12 cellular contexts compared by ENCODE assay signal in the genomic region with DNA sequence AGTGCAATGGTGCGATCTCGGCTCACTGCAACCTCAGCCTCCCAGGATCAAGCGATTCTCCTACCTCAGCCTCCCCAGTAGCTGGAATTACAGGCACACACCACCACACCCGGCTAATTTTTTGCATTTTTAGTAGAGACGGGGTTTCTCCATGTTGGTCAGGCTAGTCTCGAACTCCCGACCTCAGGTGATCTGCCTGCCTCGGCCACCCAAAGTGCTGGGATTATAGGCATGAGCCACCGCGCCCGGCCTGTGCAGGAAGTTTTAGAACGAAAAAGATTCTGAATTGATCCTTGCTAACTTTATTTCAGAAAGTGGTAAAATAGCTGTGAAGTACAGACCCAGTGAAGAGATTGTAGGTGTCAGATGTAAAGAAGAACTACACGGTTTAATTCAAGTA. TPM values are rescaled to one million over a fixed set of nuclear protein-coding genes. Genes with fewer than 3 reads are reported as not detected.
DNase-seq lines count a peak whose midpoint lies in the region; ATAC-seq and TF ChIP-seq lines count a peak whose summit lies in the region.
"Not testable (repeated sequence)": the region's sequence is repeated elsewhere in the genome, so short reads cannot be mapped to it uniquely, and the experiment has no call there.
"Had no signal": no experiment of that assay in that cellular context is flagged by ENCODE, and none has a peak within 500 bp of the region (broad histone marks: within the 10 kb centered on the region; RNA-seq: fewer than 3 reads in every experiment).

No MANE protein-coding gene starts in this region.

- not testable (repeated sequence) for TF ChIP-seq EP300 in SK-N-SH (IDR thresholded peaks at IDR 0.05; ENCODE audit: borderline replicate concordance in 1 of 2, low read depth in 1 of 2, low read length in 1 of 2)

- not testable (repeated sequence) for TF ChIP-seq POLR2A in HCT116 (IDR thresholded peaks at IDR 0.05; ENCODE audit: borderline replicate concordance, extremely low read depth, insufficient read depth, insufficient read length)

- not testable (repeated sequence) for TF ChIP-seq CTCF in HCT116 (IDR thresholded peaks at IDR 0.05 in 2 of 3, conservative IDR thresholded peaks at IDR 0.05 in 1 of 3; ENCODE audit: borderline replicate concordance in 1 of 3, insufficient read depth in 1 of 3, low read depth in 2 of 3, low read length in 2 of 3); SK-N-SH (IDR thresholded peaks at IDR 0.05); hepatocyte (IDR thresholded peaks at IDR 0.05; ENCODE audit: poor library complexity)

- RAD21 ChIA-PET in HCT116 (lab: Charles Lee; ENCODE audit: low non-redundant PET in 1 of 2, low total read pairs in 2 of 2, uncharacterized antibody in 2 of 2, unreplicated experiment in 2 of 2), result not testable (repeated sequence)

- not testable (repeated sequence) for H3K27ac ChIP-seq in HCT116 (ENCODE audit: low read depth, low read length); SK-N-SH (ENCODE audit: low read depth in 2 of 2, low read length in 1 of 2); hepatocyte

- H3K27ac Mint-ChIP-seq in activated naive CD8-positive, alpha-beta T cell treated with anti-CD3 and anti-CD28 coated beads for 36 hours; central memory CD8-positive, alpha-beta T cell (ENCODE audit: low read depth); stimulated activated naive CD8-positive, alpha-beta T cell treated with anti-CD3 and anti-CD28 coated beads, Interleukin-15, Interleukin-2, amounts not matched to agents 100 ng/mL and 50 ng/mL, for 24 hours: not testable (repeated sequence)
- peak overlapping the region in 2 of 10 donors; percentile 29 to 50 for H3K27ac Mint-ChIP-seq in naive thymus-derived CD8-positive, alpha-beta T cell

- not testable (repeated sequence) for H3K27me3 ChIP-seq in HCT116 (ENCODE audit: insufficient read depth, low read length); hepatocyte
- peaks cover 43% of the 10 kb centered on the region; the same call in 1 of the 2 replicates for H3K27me3 ChIP-seq in SK-N-SH (ENCODE audit: insufficient read depth)

- H3F3A ChIP-seq in SK-N-SH (replicated peaks; ENCODE audit: insufficient read depth), result not testable (repeated sequence)

- peaks cover 15% of the 10 kb centered on the region for H3K27me3 Mint-ChIP-seq in activated naive CD8-positive, alpha-beta T cell treated with anti-CD3 and anti-CD28 coated beads for 36 hours
- peaks cover 17% of the 10 kb centered on the region for H3K27me3 Mint-ChIP-seq in central memory CD8-positive, alpha-beta T cell
- peaks cover 4 to 18% (median 9%) of the 10 kb centered on the region in 5 donors for H3K27me3 Mint-ChIP-seq in naive thymus-derived CD8-positive, alpha-beta T cell
- peaks cover 12% of the 10 kb centered on the region for H3K27me3 Mint-ChIP-seq in stimulated activated naive CD8-positive, alpha-beta T cell treated with anti-CD3 and anti-CD28 coated beads, Interleukin-15, Interleukin-2, amounts not matched to agents 100 ng/mL and 50 ng/mL, for 24 hours

- H3K9ac ChIP-seq in HCT116 (ENCODE audit: low read length); SK-N-SH: not testable (repeated sequence)

- H3K36me3 Mint-ChIP-seq in activated naive CD8-positive, alpha-beta T cell treated with anti-CD3 and anti-CD28 coated beads for 36 hours; central memory CD8-positive, alpha-beta T cell (ENCODE audit: insufficient read depth); naive thymus-derived CD8-positive, alpha-beta T cell; stimulated activated naive CD8-positive, alpha-beta T cell treated with anti-CD3 and anti-CD28 coated beads, Interleukin-15, Interleukin-2, amounts not matched to agents 100 ng/mL and 50 ng/mL, for 24 hours (ENCODE audit: low read depth): not testable (repeated sequence)

- H3K4me1 Mint-ChIP-seq in activated naive CD8-positive, alpha-beta T cell treated with anti-CD3 and anti-CD28 coated beads for 36 hours; central memory CD8-positive, alpha-beta T cell: not testable (repeated sequence)
- H3K4me1 Mint-ChIP-seq in naive thymus-derived CD8-positive, alpha-beta T cell, result peaks cover 5 to 13% (median 10%) of the 10 kb centered on the region in 4 donors
- peaks cover 13% of the 10 kb centered on the region for H3K4me1 Mint-ChIP-seq in stimulated activated naive CD8-positive, alpha-beta T cell treated with anti-CD3 and anti-CD28 coated beads, Interleukin-15, Interleukin-2, amounts not matched to agents 100 ng/mL and 50 ng/mL, for 24 hours (ENCODE audit: low read depth)

- not testable (repeated sequence) for H4K20me1 ChIP-seq in HCT116 (ENCODE audit: insufficient read depth); SK-N-SH (ENCODE audit: insufficient read depth); hepatocyte (ENCODE audit: insufficient read depth, poor library complexity, severe bottlenecking)

- CTCF ChIA-PET in HCT116 (lab: Charles Lee), result not testable (repeated sequence)
- CTCF ChIA-PET in SK-N-SH (lab: Yijun Ruan, JAX), result interaction anchor here (1.5 kb wide), 1 partner anchor 138 kb away, joined by 3 read pairs; no protein-coding TSS in a partner anchor

- ATAC-seq in HCT116; central memory CD8-positive, alpha-beta T cell (replicated peaks; ENCODE audit: extremely low read depth, poor library complexity, severe bottlenecking); naive thymus-derived CD8-positive, alpha-beta T cell: not testable (repeated sequence)

- TF ChIP-seq RAD21 in HCT116 (IDR thresholded peaks at IDR 0.05; ENCODE audit: low read depth); SK-N-SH (IDR thresholded peaks at IDR 0.05; ENCODE audit: low read length): not testable (repeated sequence)

- not testable (repeated sequence) for DNase-seq in HCT116 (ENCODE audit: low read depth, low spot score); SK-N-SH; activated naive CD8-positive, alpha-beta T cell treated with anti-CD3 and anti-CD28 coated beads for 36 hours; central memory CD8-positive, alpha-beta T cell (ENCODE audit: low spot score in 2 of 2); hepatocyte (ENCODE audit: low spot score); naive thymus-derived CD8-positive, alpha-beta T cell

- peak overlapping the region; percentile 43 for H3K4me3 Mint-ChIP-seq in activated naive CD8-positive, alpha-beta T cell treated with anti-CD3 and anti-CD28 coated beads for 36 hours
- peak overlapping the region; percentile 16 for H3K4me3 Mint-ChIP-seq in central memory CD8-positive, alpha-beta T cell
- peak overlapping the region in 7 of 10 donors; percentile 15 to 71 (median 56) for H3K4me3 Mint-ChIP-seq in naive thymus-derived CD8-positive, alpha-beta T cell
- H3K4me3 Mint-ChIP-seq in stimulated activated naive CD8-positive, alpha-beta T cell treated with anti-CD3 and anti-CD28 coated beads, Interleukin-15, Interleukin-2, amounts not matched to agents 100 ng/mL and 50 ng/mL, for 24 hours, result peak overlapping the region; percentile 5

- peak overlapping the region in 1 of 2 experiments; percentile 50; a peak in 1 of 4 replicates for H3K4me3 ChIP-seq in HCT116 (replicated peaks in 1 of 2; ENCODE audit: low read depth in 1 of 2, low read length in 2 of 2)
- H3K4me3 ChIP-seq in SK-N-SH (ENCODE audit: low read depth in 2 of 2, low read length in 1 of 2); hepatocyte: not testable (repeated sequence)

- POLR2A ChIA-PET in HCT116 (lab: Charles Lee); SK-N-SH (lab: Yijun Ruan, JAX); naive thymus-derived CD8-positive, alpha-beta T cell (lab: Charles Lee): not testable (repeated sequence)

- H2AFZ ChIP-seq in HCT116 (ENCODE audit: low read depth, low read length, poor library complexity, severe bottlenecking), result peak overlapping the region; percentile 93
- H2AFZ ChIP-seq in SK-N-SH (ENCODE audit: low read depth), result peak overlapping the region; percentile 29; the same call in 1 of the 2 replicates
- H2AFZ ChIP-seq in hepatocyte, result not testable (repeated sequence)

- not testable (repeated sequence) for H3K79me2 ChIP-seq in HCT116 (ENCODE audit: insufficient read depth, low read length); SK-N-SH (ENCODE audit: insufficient read depth); hepatocyte

- intact Hi-C loops in HCT116 (cut with micrococcal nuclease), result not testable (repeated sequence)

- not testable (repeated sequence) for H3K9me3 Mint-ChIP-seq in activated naive CD8-positive, alpha-beta T cell treated with anti-CD3 and anti-CD28 coated beads for 36 hours; central memory CD8-positive, alpha-beta T cell; naive thymus-derived CD8-positive, alpha-beta T cell; stimulated activated naive CD8-positive, alpha-beta T cell treated with anti-CD3 and anti-CD28 coated beads, Interleukin-15, Interleukin-2, amounts not matched to agents 100 ng/mL and 50 ng/mL, for 24 hours

- not testable (repeated sequence) for H3K9me2 ChIP-seq in HCT116 (ENCODE audit: insufficient read depth); SK-N-SH; hepatocyte (replicated peaks; ENCODE audit: insufficient read depth)

- BruUV-seq in HCT116 (replicated peaks; lab: Mats Ljungman, UMichigan), result not testable (repeated sequence)

- H3K4me1 ChIP-seq in HCT116 (ENCODE audit: control insufficient read depth in 1 of 2, insufficient read depth in 2 of 2, low read length in 2 of 2) (peaks cover 2 to 11% of the 10 kb centered on the region in 2 experiments; a peak in 3 of 4 replicates), hepatocyte (ENCODE audit: insufficient read depth) (peaks cover 13% of the 10 kb centered on the region)
- not testable (repeated sequence) for H3K4me1 ChIP-seq in SK-N-SH (ENCODE audit: control insufficient read depth in 1 of 2, insufficient read depth in 2 of 2, low read depth in 1 of 2, low read length in 1 of 2)

- H3K4me2 ChIP-seq in HCT116 (ENCODE audit: low read length), result peak overlapping the region; percentile 79
- H3K4me2 ChIP-seq in SK-N-SH, result not testable (repeated sequence)
- peak overlapping the region; percentile 97 for H3K4me2 ChIP-seq in hepatocyte

- not testable (repeated sequence) for H3K36me3 ChIP-seq in HCT116 (ENCODE audit: control insufficient read depth in 1 of 2, insufficient read depth in 2 of 2, low read length in 2 of 2); SK-N-SH (replicated peaks in 1 of 2; ENCODE audit: control insufficient read depth in 1 of 2, insufficient read depth in 2 of 2, low read length in 1 of 2); hepatocyte (replicated peaks; ENCODE audit: insufficient read depth, low read depth)

- H3K9me3 ChIP-seq in HCT116 (ENCODE audit: control insufficient read depth in 1 of 2, insufficient read depth in 1 of 2, low read depth in 1 of 2, low read length in 2 of 2); SK-N-SH; hepatocyte (ENCODE audit: low read depth): not testable (repeated sequence)

- WGBS in SK-N-SH (ENCODE audit: low lambda C conversion rate), result 76% methylated on average over 13 of the region's 13 CpGs
- WGBS in hepatocyte (ENCODE audit: low lambda C conversion rate, missing lambda C conversion rate), result 90% methylated on average over 13 of the region's 13 CpGs

RNA-seq across cellular contexts. Expression of gene FBXO47, which starts 59.1 kb away (rescaled TPM):
- total RNA-seq in HCT116 (2021; ENCODE audit: unreplicated experiment) (not detected), hepatocyte (not detected in 2 replicates)
- not detected in 2 replicates for polyA plus RNA-seq in HCT116 (2012)
- polyA plus RNA-seq in SK-N-SH (2012; rRNA removed) (not detected in 2 replicates), hepatocyte (not detected in 2 replicates)
- polyA plus RNA-seq in SK-N-SH (2012; cell fraction: cytosol; rRNA removed), result not detected in 2 replicates
- not detected in 2 replicates for polyA plus RNA-seq in SK-N-SH (2012; cell fraction: nucleus; rRNA removed)
- under 1 TPM in 1 of 2 experiments, not detected in 1; 0.12 TPM for total RNA-seq in activated naive CD8-positive, alpha-beta T cell treated with anti-CD3 and anti-CD28 coated beads for 36 hours
- total RNA-seq in naive thymus-derived CD8-positive, alpha-beta T cell, result under 1 TPM in 1 of 2 experiments, not detected in 1; 0.22 TPM
- polyA plus RNA-seq in naive thymus-derived CD8-positive, alpha-beta T cell, result not detected
- total RNA-seq: CD4-positive, CD25-positive, alpha-beta regulatory T cell; G401; HT-29; NCI-H460 had no signal
- polyA plus RNA-seq: BJ; CD4-positive, CD25-positive, alpha-beta regulatory T cell had no signal

Comparison
In these comparisons a context has a peak if more than half of its experiments do, and no peak if none do; other contexts are left out.
1. H3K4me3 Mint-ChIP-seq: peak in every context shown above with its lines; median percentile 56 in naive thymus-derived CD8-positive, alpha-beta T cell; 43 in activated naive CD8-positive, alpha-beta T cell treated with anti-CD3 and anti-CD28 coated beads for 36 hours; 16 in central memory CD8-positive, alpha-beta T cell; 5 in stimulated activated naive CD8-positive, alpha-beta T cell treated with anti-CD3 and anti-CD28 coated beads, Interleukin-15, Interleukin-2, amounts not matched to agents 100 ng/mL and 50 ng/mL, for 24 hours.